Comparison of ENCODE assay signal across 1 cellular context in genomic region chr9:124771021-124771866, GRCh38.
TF ChIP-seq lines count a peak whose summit lies in the region.

Gene NR6A1 (minus strand): TSS chr9:124771311.

TF ChIP-seq in HEK293, 187 proteins besides CTCF, POLR2A, EP300 and RAD21 (continued from another document and continues in another):
- TF ChIP-seq, protein P1, sequence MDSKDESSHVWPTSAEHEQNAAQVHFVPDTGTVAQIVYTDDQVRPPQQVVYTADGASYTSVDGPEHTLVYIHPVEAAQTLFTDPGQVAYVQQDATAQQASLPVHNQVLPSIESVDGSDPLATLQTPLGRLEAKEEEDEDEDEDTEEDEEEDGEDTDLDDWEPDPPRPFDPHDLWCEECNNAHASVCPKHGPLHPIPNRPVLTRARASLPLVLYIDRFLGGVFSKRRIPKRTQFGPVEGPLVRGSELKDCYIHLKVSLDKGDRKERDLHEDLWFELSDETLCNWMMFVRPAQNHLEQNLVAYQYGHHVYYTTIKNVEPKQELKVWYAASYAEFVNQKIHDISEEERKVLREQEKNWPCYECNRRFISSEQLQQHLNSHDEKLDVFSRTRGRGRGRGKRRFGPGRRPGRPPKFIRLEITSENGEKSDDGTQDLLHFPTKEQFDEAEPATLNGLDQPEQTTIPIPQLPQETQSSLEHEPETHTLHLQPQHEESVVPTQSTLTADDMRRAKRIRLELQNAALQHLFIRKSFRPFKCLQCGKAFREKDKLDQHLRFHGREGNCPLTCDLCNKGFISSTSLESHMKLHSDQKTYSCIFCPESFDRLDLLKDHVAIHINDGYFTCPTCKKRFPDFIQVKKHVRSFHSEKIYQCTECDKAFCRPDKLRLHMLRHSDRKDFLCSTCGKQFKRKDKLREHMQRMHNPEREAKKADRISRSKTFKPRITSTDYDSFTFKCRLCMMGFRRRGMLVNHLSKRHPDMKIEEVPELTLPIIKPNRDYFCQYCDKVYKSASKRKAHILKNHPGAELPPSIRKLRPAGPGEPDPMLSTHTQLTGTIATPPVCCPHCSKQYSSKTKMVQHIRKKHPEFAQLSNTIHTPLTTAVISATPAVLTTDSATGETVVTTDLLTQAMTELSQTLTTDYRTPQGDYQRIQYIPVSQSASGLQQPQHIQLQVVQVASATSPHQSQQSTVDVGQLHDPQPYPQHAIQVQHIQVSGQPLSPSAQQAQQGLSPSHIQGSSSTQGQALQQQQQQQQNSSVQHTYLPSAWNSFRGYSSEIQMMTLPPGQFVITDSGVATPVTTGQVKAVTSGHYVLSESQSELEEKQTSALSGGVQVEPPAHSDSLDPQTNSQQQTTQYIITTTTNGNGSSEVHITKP (tag by site-specific recombination; IDR thresholded peaks at IDR 0.05) = peak; percentile 100
- TF ChIP-seq ZNF792 (tag by site-specific recombination; IDR thresholded peaks at IDR 0.05) (no peak), ZNF624 (tag by site-specific recombination; IDR thresholded peaks at IDR 0.05) (no peak), ZNF214 (tag by site-specific recombination; IDR thresholded peaks at IDR 0.05; ENCODE audit: borderline replicate concordance) (no peak), ZNF324 (tag by site-specific recombination; IDR thresholded peaks at IDR 0.05) (0 out of 2 replicates have a peak, but pooled peaks have one; percentile 66), ZBTB17 (tag by site-specific recombination; IDR thresholded peaks at IDR 0.05) (peak; percentile 65), ZNF626 (tag by site-specific recombination; IDR thresholded peaks at IDR 0.05) (no peak), ZNF596 (tag by site-specific recombination; IDR thresholded peaks at IDR 0.05) (0 out of 2 replicates have a peak, but pooled peaks have one; percentile 15), SETDB1 (IDR thresholded peaks at IDR 0.05; ENCODE audit: insufficient read length, low read length) (peak; percentile 41), MZF1 (tag by site-specific recombination; IDR thresholded peaks at IDR 0.05; ENCODE audit: borderline replicate concordance) (no peak), ZFHX2 (tag by site-specific recombination; conservative IDR thresholded peaks at IDR 0.05) (peak; percentile 39), SP2 (tag by site-specific recombination; IDR thresholded peaks at IDR 0.05) (peak; percentile 69), ZNF335 (tag by site-specific recombination; conservative IDR thresholded peaks at IDR 0.05) (peak; percentile 51; the same call in 1 of the 2 replicates), KLF16 (tag by site-specific recombination; IDR thresholded peaks at IDR 0.05) (peak; percentile 88), ZNF248 (tag by site-specific recombination; IDR thresholded peaks at IDR 0.05) (no peak), KLF9 (tag by site-specific recombination; IDR thresholded peaks at IDR 0.05; ENCODE audit: low read depth) (peak; percentile 76), BCL11B (tag by site-specific recombination; IDR thresholded peaks at IDR 0.05; ENCODE audit: low read depth) (no peak), ATF2 (tag by site-specific recombination; IDR thresholded peaks at IDR 0.05; ENCODE audit: low read depth) (peak; percentile 72; the same call in 1 of the 2 replicates), ZNF701 (tag by site-specific recombination; IDR thresholded peaks at IDR 0.05) (no peak), ZXDB (tag by site-specific recombination; IDR thresholded peaks at IDR 0.05) (peak; percentile 54; the same call in 1 of the 2 replicates), ZNF670 (tag by site-specific recombination; IDR thresholded peaks at IDR 0.05; ENCODE audit: low read depth) (no peak), ZNF449 (tag by site-specific recombination; IDR thresholded peaks at IDR 0.05) (no peak; the same call in 1 of the 2 replicates), ZBTB20 (tag by site-specific recombination; IDR thresholded peaks at IDR 0.05) (peak; percentile 7), ZNF548 (tag by site-specific recombination; IDR thresholded peaks at IDR 0.05) (no peak), ZIC2 (tag by site-specific recombination; IDR thresholded peaks at IDR 0.05) (peak; percentile 63; the same call in 1 of the 2 replicates), ZNF366 (tag by site-specific recombination; conservative IDR thresholded peaks at IDR 0.05) (peak; percentile 87), SP3 (tag by site-specific recombination; IDR thresholded peaks at IDR 0.05) (peak; percentile 97), AEBP2 (tag by site-specific recombination; IDR thresholded peaks at IDR 0.05; ENCODE audit: borderline replicate concordance) (no peak), ZNF426 (tag by site-specific recombination; IDR thresholded peaks at IDR 0.05) (no peak), ZNF169 (tag by site-specific recombination; IDR thresholded peaks at IDR 0.05) (no peak)
- TF ChIP-seq, protein P2, sequence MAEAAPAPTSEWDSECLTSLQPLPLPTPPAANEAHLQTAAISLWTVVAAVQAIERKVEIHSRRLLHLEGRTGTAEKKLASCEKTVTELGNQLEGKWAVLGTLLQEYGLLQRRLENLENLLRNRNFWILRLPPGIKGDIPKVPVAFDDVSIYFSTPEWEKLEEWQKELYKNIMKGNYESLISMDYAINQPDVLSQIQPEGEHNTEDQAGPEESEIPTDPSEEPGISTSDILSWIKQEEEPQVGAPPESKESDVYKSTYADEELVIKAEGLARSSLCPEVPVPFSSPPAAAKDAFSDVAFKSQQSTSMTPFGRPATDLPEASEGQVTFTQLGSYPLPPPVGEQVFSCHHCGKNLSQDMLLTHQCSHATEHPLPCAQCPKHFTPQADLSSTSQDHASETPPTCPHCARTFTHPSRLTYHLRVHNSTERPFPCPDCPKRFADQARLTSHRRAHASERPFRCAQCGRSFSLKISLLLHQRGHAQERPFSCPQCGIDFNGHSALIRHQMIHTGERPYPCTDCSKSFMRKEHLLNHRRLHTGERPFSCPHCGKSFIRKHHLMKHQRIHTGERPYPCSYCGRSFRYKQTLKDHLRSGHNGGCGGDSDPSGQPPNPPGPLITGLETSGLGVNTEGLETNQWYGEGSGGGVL (tag by site-specific recombination; IDR thresholded peaks at IDR 0.05) = peak; percentile 80
- TF ChIP-seq, protein P3, sequence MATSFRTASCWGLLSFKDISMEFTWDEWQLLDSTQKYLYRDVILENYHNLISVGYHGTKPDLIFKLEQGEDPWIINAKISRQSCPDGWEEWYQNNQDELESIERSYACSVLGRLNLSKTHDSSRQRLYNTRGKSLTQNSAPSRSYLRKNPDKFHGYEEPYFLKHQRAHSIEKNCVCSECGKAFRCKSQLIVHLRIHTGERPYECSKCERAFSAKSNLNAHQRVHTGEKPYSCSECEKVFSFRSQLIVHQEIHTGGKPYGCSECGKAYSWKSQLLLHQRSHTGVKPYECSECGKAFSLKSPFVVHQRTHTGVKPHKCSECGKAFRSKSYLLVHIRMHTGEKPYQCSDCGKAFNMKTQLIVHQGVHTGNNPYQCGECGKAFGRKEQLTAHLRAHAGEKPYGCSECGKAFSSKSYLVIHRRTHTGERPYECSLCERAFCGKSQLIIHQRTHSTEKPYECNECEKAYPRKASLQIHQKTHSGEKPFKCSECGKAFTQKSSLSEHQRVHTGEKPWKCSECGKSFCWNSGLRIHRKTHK (tag by site-specific recombination; IDR thresholded peaks at IDR 0.05) = no peak
- TF ChIP-seq, protein P4, sequence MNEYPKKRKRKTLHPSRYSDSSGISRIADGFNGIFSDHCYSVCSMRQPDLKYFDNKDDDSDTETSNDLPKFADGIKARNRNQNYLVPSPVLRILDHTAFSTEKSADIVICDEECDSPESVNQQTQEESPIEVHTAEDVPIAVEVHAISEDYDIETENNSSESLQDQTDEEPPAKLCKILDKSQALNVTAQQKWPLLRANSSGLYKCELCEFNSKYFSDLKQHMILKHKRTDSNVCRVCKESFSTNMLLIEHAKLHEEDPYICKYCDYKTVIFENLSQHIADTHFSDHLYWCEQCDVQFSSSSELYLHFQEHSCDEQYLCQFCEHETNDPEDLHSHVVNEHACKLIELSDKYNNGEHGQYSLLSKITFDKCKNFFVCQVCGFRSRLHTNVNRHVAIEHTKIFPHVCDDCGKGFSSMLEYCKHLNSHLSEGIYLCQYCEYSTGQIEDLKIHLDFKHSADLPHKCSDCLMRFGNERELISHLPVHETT (tag by site-specific recombination; IDR thresholded peaks at IDR 0.05) = peak; percentile 43
- TF ChIP-seq, protein P5, sequence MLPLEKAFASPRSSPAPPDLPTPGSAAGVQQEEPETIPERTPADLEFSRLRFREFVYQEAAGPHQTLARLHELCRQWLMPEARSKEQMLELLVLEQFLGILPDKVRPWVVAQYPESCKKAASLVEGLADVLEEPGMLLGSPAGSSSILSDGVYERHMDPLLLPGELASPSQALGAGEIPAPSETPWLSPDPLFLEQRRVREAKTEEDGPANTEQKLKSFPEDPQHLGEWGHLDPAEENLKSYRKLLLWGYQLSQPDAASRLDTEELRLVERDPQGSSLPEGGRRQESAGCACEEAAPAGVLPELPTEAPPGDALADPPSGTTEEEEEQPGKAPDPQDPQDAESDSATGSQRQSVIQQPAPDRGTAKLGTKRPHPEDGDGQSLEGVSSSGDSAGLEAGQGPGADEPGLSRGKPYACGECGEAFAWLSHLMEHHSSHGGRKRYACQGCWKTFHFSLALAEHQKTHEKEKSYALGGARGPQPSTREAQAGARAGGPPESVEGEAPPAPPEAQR (tag by site-specific recombination; IDR thresholded peaks at IDR 0.05) = no peak
- TF ChIP-seq, protein P6, sequence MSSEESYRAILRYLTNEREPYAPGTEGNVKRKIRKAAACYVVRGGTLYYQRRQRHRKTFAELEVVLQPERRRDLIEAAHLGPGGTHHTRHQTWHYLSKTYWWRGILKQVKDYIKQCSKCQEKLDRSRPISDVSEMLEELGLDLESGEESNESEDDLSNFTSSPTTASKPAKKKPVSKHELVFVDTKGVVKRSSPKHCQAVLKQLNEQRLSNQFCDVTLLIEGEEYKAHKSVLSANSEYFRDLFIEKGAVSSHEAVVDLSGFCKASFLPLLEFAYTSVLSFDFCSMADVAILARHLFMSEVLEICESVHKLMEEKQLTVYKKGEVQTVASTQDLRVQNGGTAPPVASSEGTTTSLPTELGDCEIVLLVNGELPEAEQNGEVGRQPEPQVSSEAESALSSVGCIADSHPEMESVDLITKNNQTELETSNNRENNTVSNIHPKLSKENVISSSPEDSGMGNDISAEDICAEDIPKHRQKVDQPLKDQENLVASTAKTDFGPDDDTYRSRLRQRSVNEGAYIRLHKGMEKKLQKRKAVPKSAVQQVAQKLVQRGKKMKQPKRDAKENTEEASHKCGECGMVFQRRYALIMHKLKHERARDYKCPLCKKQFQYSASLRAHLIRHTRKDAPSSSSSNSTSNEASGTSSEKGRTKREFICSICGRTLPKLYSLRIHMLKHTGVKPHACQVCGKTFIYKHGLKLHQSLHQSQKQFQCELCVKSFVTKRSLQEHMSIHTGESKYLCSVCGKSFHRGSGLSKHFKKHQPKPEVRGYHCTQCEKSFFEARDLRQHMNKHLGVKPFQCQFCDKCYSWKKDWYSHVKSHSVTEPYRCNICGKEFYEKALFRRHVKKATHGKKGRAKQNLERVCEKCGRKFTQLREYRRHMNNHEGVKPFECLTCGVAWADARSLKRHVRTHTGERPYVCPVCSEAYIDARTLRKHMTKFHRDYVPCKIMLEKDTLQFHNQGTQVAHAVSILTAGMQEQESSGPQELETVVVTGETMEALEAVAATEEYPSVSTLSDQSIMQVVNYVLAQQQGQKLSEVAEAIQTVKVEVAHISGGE (tag by site-specific recombination; conservative IDR thresholded peaks at IDR 0.05; ENCODE audit: low read depth) = no peak
- TF ChIP-seq, protein P7, sequence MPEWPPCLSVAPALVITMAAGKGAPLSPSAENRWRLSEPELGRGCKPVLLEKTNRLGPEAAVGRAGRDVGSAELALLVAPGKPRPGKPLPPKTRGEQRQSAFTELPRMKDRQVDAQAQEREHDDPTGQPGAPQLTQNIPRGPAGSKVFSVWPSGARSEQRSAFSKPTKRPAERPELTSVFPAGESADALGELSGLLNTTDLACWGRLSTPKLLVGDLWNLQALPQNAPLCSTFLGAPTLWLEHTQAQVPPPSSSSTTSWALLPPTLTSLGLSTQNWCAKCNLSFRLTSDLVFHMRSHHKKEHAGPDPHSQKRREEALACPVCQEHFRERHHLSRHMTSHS (tag by site-specific recombination; IDR thresholded peaks at IDR 0.05) = no peak
- TF ChIP-seq, protein P8, sequence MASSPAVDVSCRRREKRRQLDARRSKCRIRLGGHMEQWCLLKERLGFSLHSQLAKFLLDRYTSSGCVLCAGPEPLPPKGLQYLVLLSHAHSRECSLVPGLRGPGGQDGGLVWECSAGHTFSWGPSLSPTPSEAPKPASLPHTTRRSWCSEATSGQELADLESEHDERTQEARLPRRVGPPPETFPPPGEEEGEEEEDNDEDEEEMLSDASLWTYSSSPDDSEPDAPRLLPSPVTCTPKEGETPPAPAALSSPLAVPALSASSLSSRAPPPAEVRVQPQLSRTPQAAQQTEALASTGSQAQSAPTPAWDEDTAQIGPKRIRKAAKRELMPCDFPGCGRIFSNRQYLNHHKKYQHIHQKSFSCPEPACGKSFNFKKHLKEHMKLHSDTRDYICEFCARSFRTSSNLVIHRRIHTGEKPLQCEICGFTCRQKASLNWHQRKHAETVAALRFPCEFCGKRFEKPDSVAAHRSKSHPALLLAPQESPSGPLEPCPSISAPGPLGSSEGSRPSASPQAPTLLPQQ (tag by site-specific recombination; IDR thresholded peaks at IDR 0.05) = peak; percentile 26
